11 cellular contexts compared by ENCODE assay signal in the genomic region with DNA sequence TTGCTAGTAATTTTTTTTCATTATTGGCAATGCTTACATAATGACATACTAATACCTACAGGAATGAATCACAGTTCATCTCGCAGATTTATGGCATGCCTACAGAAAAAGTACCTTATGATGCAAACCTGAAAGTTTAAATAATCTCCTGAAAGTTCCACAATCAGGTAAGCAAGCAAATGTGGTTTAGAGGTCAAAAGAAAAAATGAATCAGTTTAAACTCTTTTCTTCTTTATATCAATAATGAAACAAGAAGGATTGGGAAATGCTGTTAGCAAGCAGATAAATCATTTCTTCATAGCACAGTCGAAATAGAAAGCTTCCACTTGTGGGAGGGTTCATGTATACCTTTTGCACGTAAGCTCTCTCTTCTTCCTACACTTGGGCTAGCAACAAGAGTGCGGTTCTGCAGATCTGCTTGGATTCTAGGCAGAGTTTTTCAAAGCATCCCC. TPM values are rescaled to one million over a fixed set of nuclear protein-coding genes. Genes with fewer than 3 reads are reported as not detected.
DNase-seq lines count a peak whose midpoint lies in the region; ATAC-seq, FAIRE-seq and TF ChIP-seq lines count a peak whose summit lies in the region.
"Had no signal": no experiment of that assay in that cellular context is flagged by ENCODE, and none has a peak within 500 bp of the region (broad histone marks: within the 10 kb centered on the region; RNA-seq: fewer than 3 reads in every experiment).

No MANE protein-coding gene starts in this region.

- H3K4me2 ChIP-seq in KMS-11 = peak overlapping the region; percentile 67
- H3K4me2 ChIP-seq: BLaER1 had no signal

- H3K9me3 ChIP-seq in pancreas = no peaks in the 10 kb centered on the region
- H3K9me3 ChIP-seq: BLaER1 had no signal

- no peak overlapping the region for H2AFZ ChIP-seq in KMS-11 (ENCODE audit: low read depth)

- peak overlapping the region; percentile 23; the same call in 1 of the 2 replicates for H3K27ac ChIP-seq in KMS-11
- no peak overlapping the region for H3K27ac ChIP-seq in pancreas
- H3K27ac ChIP-seq: BLaER1, dorsolateral prefrontal cortex had no signal

- ATAC-seq in HG02798 (IDR thresholded peaks at IDR 0.05; ENCODE audit: poor library complexity, unreplicated experiment) (peak; percentile 76), pancreas (no peak)

- no peak overlapping the region for H3K9ac ChIP-seq in KMS-11
- H3K9ac ChIP-seq: BLaER1 had no signal

- intact Hi-C loops in pancreas (cut with DNase I) = no loop called here

- TF ChIP-seq CTCF in KMS-11 (conservative IDR thresholded peaks at IDR 0.05; ENCODE audit: low read depth, low read length) (no peak), pancreas (IDR thresholded peaks at IDR 0.05) (no peak)

- no peaks in the 10 kb centered on the region for H3K79me2 ChIP-seq in KMS-11 (ENCODE audit: insufficient read depth, low read depth)

- H3K27me3 ChIP-seq in KMS-11 (ENCODE audit: insufficient read depth, low read depth) (no peaks in the 10 kb centered on the region), pancreas (no peaks in the 10 kb centered on the region)
- H3K27me3 ChIP-seq: BLaER1 had no signal

- H3K4me1 ChIP-seq in KMS-11 (ENCODE audit: low read depth, poor library complexity, severe bottlenecking) (peaks cover 30% of the 10 kb centered on the region), pancreas (no peaks in the 10 kb centered on the region)
- H3K4me1 ChIP-seq: BLaER1 had no signal

- H3K4me3 ChIP-seq in KMS-11 (IDR thresholded peaks at IDR 0.05; ENCODE audit: insufficient read depth, low read depth, low read length) (no peak overlapping the region), pancreas (no peak overlapping the region)
- H3K4me3 ChIP-seq: BLaER1, dorsolateral prefrontal cortex had no signal

- 60 to 68% methylated on average over 4 of the region's 4 CpGs for WGBS in pancreas, 2 donors

- peak; percentile 42 for DNase-seq in stimulated activated CD4-positive, alpha-beta T cell treated with anti-CD3 and anti-CD28 coated beads, Interleukin-4, amount 100 ng/mL, for 24 hours
- no peak for DNase-seq in stimulated activated CD4-positive, alpha-beta T cell treated with anti-CD3 and anti-CD28 coated beads, Interleukin-4, amount 100 ng/mL, for 1 hour
- DNase-seq in occipital lobe (lab: John Stamatoyannopoulos, UW) (no peak), SW480 (ENCODE audit: low spot score) (no peak), middle frontal gyrus (ENCODE audit: extremely low spot score, low spot score) (no peak), pancreas (no peak)
- DNase-seq: dorsolateral prefrontal cortex, Right ventricle myocardium superior had no signal

- no peaks in the 10 kb centered on the region for H3K36me3 ChIP-seq in KMS-11 (ENCODE audit: insufficient read depth)
- no peaks in the 10 kb centered on the region for H3K36me3 ChIP-seq in pancreas
- H3K36me3 ChIP-seq: BLaER1 had no signal

- H4K20me1 ChIP-seq in KMS-11 (ENCODE audit: insufficient read depth) = no peaks in the 10 kb centered on the region
- H4K20me1 ChIP-seq: BLaER1 had no signal

- no peak for FAIRE-seq in pancreas (lab: Jason Lieb, UNC)

RNA-seq across cellular contexts. Expression of a gene that starts 53.7 kb away (rescaled TPM):
- total RNA-seq in occipital lobe (171 TPM), pancreas (10 to 100 TPM; 12.8 to 45.1 (median 24.4) TPM)
- 10 to 100 TPM; 10.8 to 21.0 TPM for polyA plus RNA-seq in pancreas
